Comparison of ENCODE assay signal across 15 cellular contexts in the genomic region with DNA sequence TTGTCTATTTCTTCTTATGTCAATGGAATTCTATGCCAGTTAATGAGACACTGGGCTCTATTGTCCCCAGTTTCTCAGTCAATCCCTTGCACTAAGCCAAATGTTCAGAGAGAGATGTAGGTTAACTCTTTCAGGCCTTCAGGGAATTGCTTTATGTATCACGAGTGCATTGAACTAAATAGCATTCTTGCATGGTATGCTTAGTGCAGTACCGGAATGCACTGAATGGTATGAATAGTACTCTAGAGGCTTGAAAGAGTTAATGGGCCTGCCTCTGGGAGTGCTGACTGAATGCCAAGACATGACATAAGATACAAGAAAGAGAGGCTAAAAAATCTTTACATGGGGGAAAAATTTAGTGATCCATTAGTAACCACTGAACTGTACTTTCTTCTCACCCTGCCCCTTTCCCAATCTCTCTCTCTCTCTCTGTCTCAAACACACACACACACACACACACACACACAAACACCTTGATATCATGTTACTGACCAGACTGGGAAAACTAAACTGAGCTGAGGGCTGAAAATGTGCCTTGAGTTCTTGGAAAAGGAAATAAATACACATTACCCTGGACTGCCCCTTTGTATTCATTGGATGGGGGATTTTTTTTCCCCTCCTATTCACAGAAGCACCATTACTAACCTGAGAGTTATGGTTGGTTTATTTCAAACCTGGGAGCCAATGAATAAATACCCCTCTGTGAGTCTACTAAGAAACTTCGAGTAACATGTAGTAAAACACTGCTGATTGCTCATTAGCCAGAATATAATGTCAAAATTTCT. TPM values are rescaled to one million over a fixed set of nuclear protein-coding genes. Genes with fewer than 3 reads are reported as not detected.
DNase-seq lines count a peak whose midpoint lies in the region; ATAC-seq and TF ChIP-seq lines count a peak whose summit lies in the region.
"Had no signal": no experiment of that assay in that cellular context is flagged by ENCODE, and none has a peak within 500 bp of the region (broad histone marks: within the 10 kb centered on the region; RNA-seq: fewer than 3 reads in every experiment).

No MANE protein-coding gene starts in this region.

- peak overlapping the region; percentile 6; the same call in 1 of the 2 replicates for H2BK20ac ChIP-seq in IMR-90 (ENCODE audit: low read depth, low read length)

- TF ChIP-seq POLR2A in IMR-90 (IDR thresholded peaks at IDR 0.05; ENCODE audit: low read depth, low read length), result no peak

- H2BK120ac ChIP-seq in IMR-90 (ENCODE audit: low read depth, low read length), result no peak overlapping the region

- H3K27me3 Mint-ChIP-seq in endodermal cell (ENCODE audit: insufficient read depth), result no peaks in the 10 kb centered on the region
- H3K27me3 Mint-ChIP-seq: progenitor cell of endocrine pancreas had no signal

- H3K36me3 Mint-ChIP-seq in endodermal cell (ENCODE audit: low read depth), result no peaks in the 10 kb centered on the region
- H3K36me3 Mint-ChIP-seq: mesothelial cell of epicardium had no signal

- H4K8ac ChIP-seq in IMR-90 (ENCODE audit: low read depth in 2 of 2, low read length in 2 of 2), result no peak overlapping the region

- intact Hi-C loops in IMR-90 (cut with micrococcal nuclease), result loop anchor here (10.0 kb wide), 1 partner anchor 181 kb away; no protein-coding TSS in a partner anchor

- peaks cover 2% of the 10 kb centered on the region; the same call in 1 of the 2 replicates for H3K9me1 ChIP-seq in IMR-90 (ENCODE audit: insufficient read depth, low read length)

- H3K23ac ChIP-seq in IMR-90 (ENCODE audit: low read depth, low read length), result peak overlapping the region; percentile 8; the same call in 1 of the 2 replicates

- no peak overlapping the region for H3K18ac ChIP-seq in IMR-90 (ENCODE audit: low read depth, low read length)

- CTCF ChIA-PET in IMR-90 (lab: Yijun Ruan, JAX), result interaction anchor here (0.6 kb wide), 1 partner anchor 36 kb away, joined by 3 read pairs; no protein-coding TSS in a partner anchor

- no peak overlapping the region for H3K4me3 Mint-ChIP-seq in endodermal cell
- H3K4me3 Mint-ChIP-seq: mesothelial cell of epicardium had no signal

- DNase-seq in Ammon's horn (ENCODE audit: low spot score) (peak; percentile 39), IMR-90 (peak; percentile 68), endodermal cell (no peak), midbrain (lab: John Stamatoyannopoulos, UW) (peak; percentile 64), NCI-H187 (lab: John Stamatoyannopoulos, UW) (no peak), D341Med (ENCODE audit: low spot score) (no peak), SIG-M5 treated with dmso at 0.1 percent for 504 hours (lab: John Stamatoyannopoulos, UW; ENCODE audit: unreplicated experiment) (no peak)
- DNase-seq: amniotic stem cell; NCI-H1092 treated with DMSO at 0.1 percent for 48 hours; NCI-H510A treated with DMSO at 0.1 percent for 48 hours; stimulated activated CD4-positive, alpha-beta T cell treated with anti-CD3 and anti-CD28 coated beads, Interleukin-2, amount 100 ng/mL, for 24 hours had no signal

- peak overlapping the region; percentile 49 for H2BK5ac ChIP-seq in IMR-90 (ENCODE audit: low read depth, low read length, poor library complexity, severe bottlenecking)

- H3K4me2 ChIP-seq in IMR-90 (ENCODE audit: low read depth, low read length), result no peak overlapping the region
- H3K4me2 ChIP-seq: BLaER1 had no signal

- H3K4me1 Mint-ChIP-seq in endodermal cell, result peaks cover 3% of the 10 kb centered on the region

- H3K9me3 ChIP-seq in IMR-90 (ENCODE audit: control insufficient read depth, insufficient read depth, low read length), result no peaks in the 10 kb centered on the region
- no peaks in the 10 kb centered on the region for H3K9me3 ChIP-seq in endodermal cell (ENCODE audit: control insufficient read depth, low read length)
- H3K9me3 ChIP-seq: BLaER1 had no signal

- no peak overlapping the region for H3K4ac ChIP-seq in IMR-90 (ENCODE audit: low read depth, low read length)

- H3K27me3 ChIP-seq in IMR-90 (ENCODE audit: control insufficient read depth, insufficient read depth, low read length) (no peaks in the 10 kb centered on the region), endodermal cell (ENCODE audit: control insufficient read depth, insufficient read depth, low read length, poor library complexity, severe bottlenecking) (no peaks in the 10 kb centered on the region)
- H3K27me3 ChIP-seq: BLaER1 had no signal

- no peak overlapping the region for H4K5ac ChIP-seq in IMR-90 (ENCODE audit: low read depth, low read length)

- no peak overlapping the region for H3K27ac Mint-ChIP-seq in endodermal cell
- H3K27ac Mint-ChIP-seq: mesothelial cell of epicardium, progenitor cell of endocrine pancreas had no signal

- H3K14ac ChIP-seq in IMR-90 (replicated peaks; ENCODE audit: low read depth, low read length), result 0 out of 2 replicates have a peak overlapping the region, but pooled peaks have one; percentile 1

- in situ Hi-C loops in IMR-90 (cut with MboI; ENCODE audit: low sequenced_read_pairs), result no loop called here

- ATAC-seq in IMR-90 (ENCODE audit: low read depth), result peak; percentile 69
- ATAC-seq in GM21825 (IDR thresholded peaks at IDR 0.05; ENCODE audit: unreplicated experiment), result no peak

- no peaks in the 10 kb centered on the region for H4K20me1 ChIP-seq in IMR-90 (ENCODE audit: insufficient read depth, low read length)
- H4K20me1 ChIP-seq: BLaER1 had no signal

- POLR2A ChIA-PET in IMR-90 (lab: Charles Lee; ENCODE audit: unreplicated experiment), result interaction anchor here (0.6 kb wide), 2 partner anchors 62 to 558 kb away, joined by 6 to 12 read pairs; no protein-coding TSS in a partner anchor

- H3K36me3 ChIP-seq in IMR-90 (ENCODE audit: control insufficient read depth, insufficient read depth, low read length), result no peaks in the 10 kb centered on the region
- H3K36me3 ChIP-seq in endodermal cell (ENCODE audit: control insufficient read depth, insufficient read depth, low read length), result no peaks in the 10 kb centered on the region
- H3K36me3 ChIP-seq: BLaER1 had no signal

- H3K79me1 ChIP-seq in IMR-90 (ENCODE audit: low read depth in 1 of 2, low read length in 2 of 2), result no peaks in the 10 kb centered on the region

- H3K27ac ChIP-seq in IMR-90 (ENCODE audit: insufficient read depth, low read length) (no peak overlapping the region), endodermal cell (ENCODE audit: low read depth, low read length) (peak overlapping the region; percentile 19)
- H3K27ac ChIP-seq: BLaER1 had no signal

- no peak overlapping the region for H3K56ac ChIP-seq in IMR-90 (ENCODE audit: extremely low read depth, insufficient read depth, low read length)

- 0 out of 2 replicates have a peak overlapping the region, but pooled peaks have one; percentile 1 for H2AK5ac ChIP-seq in IMR-90 (ENCODE audit: low read depth, low read length)

- BruUV-seq in IMR-90 (replicated peaks; lab: Mats Ljungman, UMichigan), result no TSS peak

- WGBS in IMR-90 (ENCODE audit: extremely low coverage in 2 of 2, insufficient read length in 1 of 2), 2 experiments, result 45% methylated on average over 2 of the region's 3 CpGs; no CpG with 5 or more reads in 1 of the 2 experiments
- 90% methylated on average over 3 of the region's 3 CpGs for WGBS in endodermal cell (ENCODE audit: insufficient coverage in 1 of 2, insufficient read length in 1 of 2), 2 experiments

- H2AFZ ChIP-seq in IMR-90 (replicated peaks; ENCODE audit: low read length, poor library complexity), result no peak overlapping the region

- H2AK9ac ChIP-seq in IMR-90 (replicated peaks; ENCODE audit: low read depth, low read length, poor library complexity), result no peak overlapping the region

- no peak for TF ChIP-seq RAD21 in IMR-90 (IDR thresholded peaks at IDR 0.05; ENCODE audit: low read length)

- no peak overlapping the region for H3K9ac ChIP-seq in IMR-90 (ENCODE audit: low read depth, low read length)
- H3K9ac ChIP-seq in endodermal cell (ENCODE audit: extremely low read depth, low read length, poor library complexity, severe bottlenecking), result no peak overlapping the region
- H3K9ac ChIP-seq: BLaER1 had no signal

- H4K91ac ChIP-seq in IMR-90 (ENCODE audit: insufficient read depth, low read depth, low read length), result no peak overlapping the region

- H3K9me3 Mint-ChIP-seq in endodermal cell, result no peaks in the 10 kb centered on the region

- H2BK15ac ChIP-seq in IMR-90 (ENCODE audit: low read depth, low read length), result no peak overlapping the region

- H3K4me1 ChIP-seq in IMR-90 (ENCODE audit: control insufficient read depth, insufficient read depth, low read length), result peaks cover 8% of the 10 kb centered on the region
- no peaks in the 10 kb centered on the region for H3K4me1 ChIP-seq in endodermal cell (ENCODE audit: control insufficient read depth, insufficient read depth, low read length)
- H3K4me1 ChIP-seq: BLaER1 had no signal

- H3K4me3 ChIP-seq in IMR-90 (ENCODE audit: insufficient read depth, low read depth, low read length) (no peak overlapping the region), endodermal cell (ENCODE audit: low read length) (no peak overlapping the region)
- H3K4me3 ChIP-seq: BLaER1 had no signal

- dilution Hi-C loops in IMR-90 (cut with HindIII; ENCODE audit: low sequenced_read_pairs, unreplicated experiment), result no loop called here

- TF ChIP-seq CTCF in IMR-90 (conservative IDR thresholded peaks at IDR 0.05; ENCODE audit: low read depth, low read length) (no peak), endodermal cell (conservative IDR thresholded peaks at IDR 0.05) (no peak)

TF ChIP-seq in IMR-90, 13 proteins besides CTCF, POLR2A, EP300 and RAD21 (continues in another document):
- TF ChIP-seq BHLHE40 (IDR thresholded peaks at IDR 0.05; ENCODE audit: low read depth, low read length) (no peak), FOS (IDR thresholded peaks at IDR 0.05; ENCODE audit: low read depth, low read length) (no peak), MXI1 (IDR thresholded peaks at IDR 0.05; ENCODE audit: borderline replicate concordance, low read depth, low read length) (no peak), MAZ (IDR thresholded peaks at IDR 0.05; ENCODE audit: borderline replicate concordance, low read depth, low read length) (no peak)
- TF ChIP-seq, protein P1, sequence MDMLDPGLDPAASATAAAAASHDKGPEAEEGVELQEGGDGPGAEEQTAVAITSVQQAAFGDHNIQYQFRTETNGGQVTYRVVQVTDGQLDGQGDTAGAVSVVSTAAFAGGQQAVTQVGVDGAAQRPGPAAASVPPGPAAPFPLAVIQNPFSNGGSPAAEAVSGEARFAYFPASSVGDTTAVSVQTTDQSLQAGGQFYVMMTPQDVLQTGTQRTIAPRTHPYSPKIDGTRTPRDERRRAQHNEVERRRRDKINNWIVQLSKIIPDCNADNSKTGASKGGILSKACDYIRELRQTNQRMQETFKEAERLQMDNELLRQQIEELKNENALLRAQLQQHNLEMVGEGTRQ (IDR thresholded peaks at IDR 0.05; ENCODE audit: low read depth, low read length), result no peak

RNA-seq across cellular contexts. Expression of gene TMC1, which starts 35.4 kb away (rescaled TPM):
- not detected in 2 replicates for total RNA-seq in IMR-90 (2012; rRNA removed)
- polyA plus RNA-seq in IMR-90 (2012; rRNA removed), result not detected in 2 replicates
- not detected in 2 replicates for polyA plus RNA-seq in IMR-90 (2012; cell fraction: cytosol; rRNA removed)
- 0.11 TPM in 1 of 2 replicates, not detected in the other for polyA plus RNA-seq in IMR-90 (2012; cell fraction: nucleus; rRNA removed; ENCODE audit: low replicate concordance)
- total RNA-seq in endodermal cell, result under 1 TPM in 1 of 2 donors, not detected in 1; 0.09 TPM
- polyA plus RNA-seq in endodermal cell (2013, experiment 1 of 2), result not detected
- polyA plus RNA-seq in endodermal cell (2013, experiment 2 of 2), result not detected
- total RNA-seq: mesothelial cell of epicardium, progenitor cell of endocrine pancreas had no signal

Comparison
In these comparisons a context has a peak if more than half of its experiments do, and no peak if none do; other contexts are left out.
1. DNase-seq: peak in Ammon's horn (single experiment), IMR-90 (single experiment) and midbrain (single experiment); none in endodermal cell (single experiment), NCI-H187 (0 of 2), D341Med (single experiment) and SIG-M5 treated with dmso at 0.1 percent for 504 hours (single experiment).